ENCODE assay signal across 1 cellular context in genomic region chr22:50131894-50132293, GRCh38.
TF ChIP-seq lines count a peak whose summit lies in the region.

No MANE protein-coding gene starts in this region.

TF ChIP-seq in HepG2, 621 proteins besides CTCF, POLR2A, EP300 and RAD21:
- TF ChIP-seq SIN3B (IDR thresholded peaks at IDR 0.05; ENCODE audit: low read length), result no peak
- TF ChIP-seq NFKB2 (CRISPR knock-in tag; IDR thresholded peaks at IDR 0.05; ENCODE audit: borderline replicate concordance), result no peak
- no peak for TF ChIP-seq JARID2 (CRISPR knock-in tag; IDR thresholded peaks at IDR 0.05; ENCODE audit: insufficient replicate concordance)
- no peak for TF ChIP-seq TBX3 (IDR thresholded peaks at IDR 0.05; ENCODE audit: borderline replicate concordance)
- peak; percentile 99 for TF ChIP-seq ZNF264 (CRISPR knock-in tag; IDR thresholded peaks at IDR 0.05)
- TF ChIP-seq PRPF4 (IDR thresholded peaks at IDR 0.05; ENCODE audit: low read depth, low read length, poor library complexity, severe bottlenecking), result no peak
- no peak for TF ChIP-seq ESRRA (CRISPR knock-in tag; IDR thresholded peaks at IDR 0.05; ENCODE audit: low read depth)
- no peak for TF ChIP-seq MAFK (conservative IDR thresholded peaks at IDR 0.05 in 1 of 2, IDR thresholded peaks at IDR 0.05 in 1 of 2; ENCODE audit: low read length in 2 of 2)
